In genomic region chr12:22046968-22047390, GRCh38 we compare ENCODE assay signal across 8 cellular contexts. TPM values are rescaled to one million over a fixed set of nuclear protein-coding genes. Genes with fewer than 3 reads are reported as not detected.
DNase-seq lines count a peak whose midpoint lies in the region; ATAC-seq and TF ChIP-seq lines count a peak whose summit lies in the region.

No MANE protein-coding gene starts in this region.

- no peak for DNase-seq in activated T-cell treated with anti-CD3 and anti-CD28 coated beads, Interleukin-2, amount 50 U/mL, for 4 hours
- DNase-seq in activated T-cell treated with anti-CD3 and anti-CD28 coated beads for 4 hours (no peak), immature natural killer cell (no peak), suprapubic skin (ENCODE audit: low spot score in 2 of 2) (no peak), SK-N-DZ (ENCODE audit: low spot score) (no peak)

- H3K9me3 ChIP-seq in suprapubic skin = no peaks in the 10 kb centered on the region

- peak overlapping the region; percentile 100 for H3K4me3 ChIP-seq in suprapubic skin

- no peak for TF ChIP-seq POLR2A in suprapubic skin (IDR thresholded peaks at IDR 0.05)

- H3K27ac Mint-ChIP-seq in activated T-helper 17 cell treated with anti-CD3 and anti-CD28 coated beads, Interleukin-2, amount 50 U/mL, for 72 hours = peak overlapping the region; percentile 91
- H3K27ac Mint-ChIP-seq in immature natural killer cell = peak overlapping the region; percentile 71 to 91 (median 82)

- H3K36me3 ChIP-seq in suprapubic skin = no peaks in the 10 kb centered on the region

- TF ChIP-seq EP300 in suprapubic skin (IDR thresholded peaks at IDR 0.05) = no peak

- TF ChIP-seq CTCF in suprapubic skin (IDR thresholded peaks at IDR 0.05) = no peak

- H3K36me3 Mint-ChIP-seq in activated T-cell treated with anti-CD3 and anti-CD28 coated beads, Interleukin-2, amount 50 U/mL, for 4 hours (ENCODE audit: insufficient read depth) = peaks cover 3% of the 10 kb centered on the region
- H3K36me3 Mint-ChIP-seq in activated T-helper 17 cell treated with anti-CD3 and anti-CD28 coated beads, Interleukin-2, amount 50 U/mL, for 72 hours (ENCODE audit: low read depth) = peaks cover 17% of the 10 kb centered on the region
- H3K36me3 Mint-ChIP-seq in immature natural killer cell = peaks cover 0 to 2% (median 0%) of the 10 kb centered on the region in 3 donors

- peaks cover 42% of the 10 kb centered on the region for H3K4me1 Mint-ChIP-seq in activated T-cell treated with anti-CD3 and anti-CD28 coated beads, Interleukin-2, amount 50 U/mL, for 4 hours (ENCODE audit: low read depth)
- H3K4me1 Mint-ChIP-seq in activated T-helper 17 cell treated with anti-CD3 and anti-CD28 coated beads, Interleukin-2, amount 50 U/mL, for 72 hours = peaks cover 25% of the 10 kb centered on the region
- peaks cover 17 to 41% of the 10 kb centered on the region in 2 donors for H3K4me1 Mint-ChIP-seq in immature natural killer cell

- H3K4me3 Mint-ChIP-seq in activated T-cell treated with anti-CD3 and anti-CD28 coated beads, Interleukin-2, amount 50 U/mL, for 4 hours = peak overlapping the region; percentile 89
- peak overlapping the region; percentile 92 for H3K4me3 Mint-ChIP-seq in activated T-helper 17 cell treated with anti-CD3 and anti-CD28 coated beads, Interleukin-2, amount 50 U/mL, for 72 hours
- H3K4me3 Mint-ChIP-seq in immature natural killer cell = peak overlapping the region; percentile 90 to 95 (median 95)

- no peaks in the 10 kb centered on the region for H3K27me3 Mint-ChIP-seq in activated T-cell treated with anti-CD3 and anti-CD28 coated beads, Interleukin-2, amount 50 U/mL, for 4 hours (ENCODE audit: low read depth)
- H3K27me3 Mint-ChIP-seq in activated T-helper 17 cell treated with anti-CD3 and anti-CD28 coated beads, Interleukin-2, amount 50 U/mL, for 72 hours = no peaks in the 10 kb centered on the region
- peaks cover 0 to 5% (median 3%) of the 10 kb centered on the region in 3 donors for H3K27me3 Mint-ChIP-seq in immature natural killer cell (ENCODE audit: low read depth in 3 of 3)

- WGBS in suprapubic skin = 11% methylated on average over 6 of the region's 6 CpGs

- H3K27me3 ChIP-seq in suprapubic skin = no peaks in the 10 kb centered on the region

- peaks cover 41% of the 10 kb centered on the region for H3K4me1 ChIP-seq in suprapubic skin

- ATAC-seq in activated T-cell treated with anti-CD3 and anti-CD28 coated beads, Interleukin-2, amount 50 U/mL, for 4 hours = no peak
- no peak for ATAC-seq in activated T-helper 17 cell treated with anti-CD3 and anti-CD28 coated beads, Interleukin-2, amount 50 U/mL, for 72 hours (replicated peaks)
- ATAC-seq in GM21515 (IDR thresholded peaks at IDR 0.05; ENCODE audit: unreplicated experiment) (no peak), HG02970 (IDR thresholded peaks at IDR 0.05; ENCODE audit: low FRiP score, unreplicated experiment) (no peak)

- no peaks in the 10 kb centered on the region for H3K9me3 Mint-ChIP-seq in activated T-cell treated with anti-CD3 and anti-CD28 coated beads, Interleukin-2, amount 50 U/mL, for 4 hours
- H3K9me3 Mint-ChIP-seq in activated T-helper 17 cell treated with anti-CD3 and anti-CD28 coated beads, Interleukin-2, amount 50 U/mL, for 72 hours = no peaks in the 10 kb centered on the region
- H3K9me3 Mint-ChIP-seq in immature natural killer cell = no peaks in the 10 kb centered on the region

- peak overlapping the region; percentile 93 for H3K27ac ChIP-seq in suprapubic skin

RNA-seq across cellular contexts. Expression of gene CMAS, which starts 1.0 kb away (rescaled TPM):
- 10 to 100 TPM; 26.8 to 30.8 (median 27.1) TPM for total RNA-seq in activated T-cell treated with anti-CD3 and anti-CD28 coated beads, Interleukin-2, amount 50 U/mL, for 4 hours
- 10 to 100 TPM; 57.7 to 63.2 TPM for total RNA-seq in activated T-helper 17 cell treated with anti-CD3 and anti-CD28 coated beads, Interleukin-2, amount 50 U/mL, for 72 hours
- polyA plus RNA-seq in immature natural killer cell = 10 to 100 TPM; 30.4 to 40.3 (median 31.6) TPM
- total RNA-seq in suprapubic skin = 10 to 100 TPM; 20.3 to 25.8 (median 22.9) TPM
- 52.4 and 60.2 TPM in 2 replicates for polyA plus RNA-seq in SK-N-DZ (2014; cell fraction: cytosol; rRNA removed)
- 38.3 and 49.1 TPM in 2 replicates for polyA plus RNA-seq in SK-N-DZ (2014; cell fraction: nucleus; rRNA removed)
